16 cellular contexts compared by ENCODE assay signal in the genomic region with DNA sequence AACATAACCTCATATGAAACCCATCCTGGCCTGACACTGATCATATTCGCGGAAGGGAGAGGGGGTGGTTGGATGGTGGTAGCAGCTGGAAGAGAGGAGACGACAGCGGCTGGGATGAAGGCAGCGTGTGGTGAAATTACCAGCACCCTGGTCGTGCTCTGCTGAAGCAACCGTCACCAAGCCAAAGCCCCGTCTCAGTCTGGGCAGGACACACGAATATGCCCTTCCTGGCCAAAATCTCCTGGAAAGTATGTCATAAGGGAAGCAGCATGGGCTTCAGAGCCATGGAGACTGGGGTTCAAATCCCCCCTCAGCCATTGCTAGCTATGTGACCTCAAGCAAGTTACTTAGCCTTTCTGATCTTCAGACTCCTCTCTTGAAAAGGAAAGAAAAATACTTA.
A peak's percentile ranks its signal among the peaks of the same experiment; 100 is the strongest.
DNase-seq lines count a peak whose midpoint lies in the region; ATAC-seq and TF ChIP-seq lines count a peak whose summit lies in the region.
"Had no signal": no experiment of that assay in that cellular context is flagged by ENCODE, and none has a peak within 500 bp of the region (broad histone marks: within the 10 kb centered on the region; RNA-seq: fewer than 3 reads in every experiment).

No MANE protein-coding gene starts in this region.

- peaks cover 45 to 69% (median 63%) of the 10 kb centered on the region in 10 experiments for H3K4me1 ChIP-seq in BLaER1 treated with 17β-estradiol and CSF1 and Interleukin-3, amounts not matched to agents 10 nM and 100 nM
- H3K4me1 ChIP-seq in CD4-positive, alpha-beta memory T cell (ENCODE audit: insufficient read depth, low read length), result peaks cover 64% of the 10 kb centered on the region
- H3K4me1 ChIP-seq in ascending aorta, result no peaks in the 10 kb centered on the region
- no peaks in the 10 kb centered on the region for H3K4me1 ChIP-seq in smooth muscle cell (ENCODE audit: low read depth)
- H3K4me1 ChIP-seq: breast epithelium, neural progenitor cell, transverse colon had no signal

- peak overlapping the region; percentile 78 to 91 (median 85) for H3K4me2 ChIP-seq in BLaER1 treated with 17β-estradiol and CSF1 and Interleukin-3, amounts not matched to agents 10 nM and 100 nM
- H3K4me2 ChIP-seq in SU-DHL-6 (ENCODE audit: low read depth, low read length, poor library complexity, severe bottlenecking) (no peak overlapping the region), smooth muscle cell (no peak overlapping the region)
- H3K4me2 ChIP-seq: neural progenitor cell had no signal

- peak overlapping the region in 3 of 10 experiments; percentile 2 to 37 (median 4); a peak in 2 of 20 replicates for H3K4me3 ChIP-seq in BLaER1 treated with 17β-estradiol and CSF1 and Interleukin-3, amounts not matched to agents 10 nM and 100 nM
- no peak overlapping the region for H3K4me3 ChIP-seq in CD4-positive, alpha-beta memory T cell (ENCODE audit: low read length in 2 of 2)
- no peak overlapping the region for H3K4me3 ChIP-seq in SU-DHL-6 (ENCODE audit: insufficient read depth, low read length, poor library complexity, severe bottlenecking)
- no peak overlapping the region for H3K4me3 ChIP-seq in ascending aorta
- H3K4me3 ChIP-seq in smooth muscle cell, result no peak overlapping the region
- H3K4me3 ChIP-seq: breast epithelium, coronary artery, neural progenitor cell, skin epidermis, stomach, transverse colon had no signal

- H4K20me1 ChIP-seq in BLaER1 treated with 17β-estradiol and CSF1 and Interleukin-3, amounts not matched to agents 10 nM and 100 nM, result no peaks in the 10 kb centered on the region
- H4K20me1 ChIP-seq in SU-DHL-6 (ENCODE audit: low read depth, low read length), result no peaks in the 10 kb centered on the region
- H4K20me1 ChIP-seq in smooth muscle cell (ENCODE audit: low read depth), result no peaks in the 10 kb centered on the region

- POLR2A ChIA-PET in CD4-positive, alpha-beta memory T cell (lab: Charles Lee; ENCODE audit: partially characterized antibody), result no interaction called here

- CTCF ChIA-PET in CD4-positive, alpha-beta memory T cell (lab: Charles Lee; ENCODE audit: partially characterized antibody), result interaction anchor here (0.8 to 2.9 kb wide), 3 partner anchors 23 to 59 kb away, joined by 4 to 16 read pairs (median 5); no protein-coding TSS in a partner anchor

- H3K4me3 Mint-ChIP-seq in CD4-positive, alpha-beta memory T cell, result peak overlapping the region in 6 of 8 donors; percentile 39 to 95 (median 75)
- peak overlapping the region; percentile 76 to 92 (median 84) for H3K4me3 Mint-ChIP-seq in immature natural killer cell
- H3K4me3 Mint-ChIP-seq: HFFc6, neural progenitor cell had no signal

- no peaks in the 10 kb centered on the region for H3K79me2 ChIP-seq in SU-DHL-6 (ENCODE audit: insufficient read depth, low read length)
- no peaks in the 10 kb centered on the region for H3K79me2 ChIP-seq in smooth muscle cell (ENCODE audit: low read depth)

- peak overlapping the region in 8 of 11 experiments; percentile 52 to 71 (median 60); a peak in 14 of 22 replicates for H3K9ac ChIP-seq in BLaER1 treated with 17β-estradiol and CSF1 and Interleukin-3, amounts not matched to agents 10 nM and 100 nM
- H3K9ac ChIP-seq in SU-DHL-6 (ENCODE audit: low read length), result no peak overlapping the region
- no peak overlapping the region for H3K9ac ChIP-seq in smooth muscle cell (ENCODE audit: low read depth)
- H3K9ac ChIP-seq: neural progenitor cell had no signal

- H3K27ac Mint-ChIP-seq in CD4-positive, alpha-beta memory T cell, result peak overlapping the region; percentile 13 to 96 (median 92)
- peak overlapping the region; percentile 91 to 98 (median 94) for H3K27ac Mint-ChIP-seq in immature natural killer cell
- H3K27ac Mint-ChIP-seq: HFFc6, neural progenitor cell had no signal

- no peak for TF ChIP-seq CTCF in SU-DHL-6 (IDR thresholded peaks at IDR 0.05; ENCODE audit: insufficient read depth, low read length, poor library complexity, severe bottlenecking)
- TF ChIP-seq CTCF in ascending aorta (IDR thresholded peaks at IDR 0.05), result no peak
- TF ChIP-seq CTCF in smooth muscle cell (IDR thresholded peaks at IDR 0.05; ENCODE audit: borderline replicate concordance, insufficient read depth, poor library complexity, severe bottlenecking), result no peak

- WGBS in smooth muscle cell (ENCODE audit: low lambda C conversion rate), result 96% methylated on average over 9 of the region's 9 CpGs

- H3K27me3 ChIP-seq in BLaER1 treated with 17β-estradiol and CSF1 and Interleukin-3, amounts not matched to agents 10 nM and 100 nM, result peaks cover 0 to 7% (median 0%) of the 10 kb centered on the region in 11 experiments; a peak in 1 of 22 replicates
- no peaks in the 10 kb centered on the region for H3K27me3 ChIP-seq in CD4-positive, alpha-beta memory T cell (ENCODE audit: insufficient read depth, low read length)
- no peaks in the 10 kb centered on the region for H3K27me3 ChIP-seq in SU-DHL-6 (ENCODE audit: low read length)
- no peaks in the 10 kb centered on the region for H3K27me3 ChIP-seq in ascending aorta
- H3K27me3 ChIP-seq in smooth muscle cell (ENCODE audit: low read depth), result no peaks in the 10 kb centered on the region
- H3K27me3 ChIP-seq: breast epithelium, neural progenitor cell, transverse colon had no signal

- H3K36me3 Mint-ChIP-seq in CD4-positive, alpha-beta memory T cell, result no peaks in the 10 kb centered on the region
- H3K36me3 Mint-ChIP-seq in immature natural killer cell, result peaks cover 0 to 3% (median 0%) of the 10 kb centered on the region in 3 donors
- H3K36me3 Mint-ChIP-seq: neural progenitor cell had no signal

- H2AFZ ChIP-seq in SU-DHL-6 (ENCODE audit: low read depth, low read length, severe bottlenecking), result peak overlapping the region; percentile 86
- H2AFZ ChIP-seq in smooth muscle cell (ENCODE audit: low read depth), result no peak overlapping the region
- H2AFZ ChIP-seq: neural progenitor cell had no signal

- no peaks in the 10 kb centered on the region for H3K9me2 ChIP-seq in SU-DHL-6 (replicated peaks; ENCODE audit: insufficient read depth, low read length)

- DNase-seq in CD4-positive, alpha-beta memory T cell, result no peak
- no peak for DNase-seq in immature natural killer cell
- DNase-seq in ascending aorta (ENCODE audit: low spot score in 2 of 2), result no peak
- no peak for DNase-seq in smooth muscle cell (lab: John Stamatoyannopoulos, UW; ENCODE audit: unreplicated experiment)
- DNase-seq: HFFc6, NCI-H510A, stomach had no signal

- peaks cover 0 to 7% (median 0%) of the 10 kb centered on the region in 8 donors for H3K9me3 Mint-ChIP-seq in CD4-positive, alpha-beta memory T cell
- H3K9me3 Mint-ChIP-seq in immature natural killer cell, result no peaks in the 10 kb centered on the region
- H3K9me3 Mint-ChIP-seq: HFFc6 had no signal

- intact Hi-C loops in CD4-positive, alpha-beta memory T cell (cut with micrococcal nuclease), result loop anchor here (5.0 to 10.0 kb wide), 3 partner anchors 60 to 515 kb away; a partner anchor contains a TSS
- intact Hi-C loops in ascending aorta (cut with DNase I), result no loop called here

- peak overlapping the region in 10 of 11 experiments; percentile 14 to 85 (median 79); a peak in 19 of 22 replicates for H3K27ac ChIP-seq in BLaER1 treated with 17β-estradiol and CSF1 and Interleukin-3, amounts not matched to agents 10 nM and 100 nM
- no peak overlapping the region for H3K27ac ChIP-seq in CD4-positive, alpha-beta memory T cell (ENCODE audit: low read depth, low read length)
- H3K27ac ChIP-seq in SU-DHL-6 (ENCODE audit: low read depth, low read length) (no peak overlapping the region), ascending aorta (no peak overlapping the region), smooth muscle cell (ENCODE audit: low read depth) (no peak overlapping the region)
- H3K27ac ChIP-seq: breast epithelium, coronary artery, neural progenitor cell, stomach, transverse colon had no signal

- H3K4me1 Mint-ChIP-seq in CD4-positive, alpha-beta memory T cell, result peaks cover 48 to 76% (median 58%) of the 10 kb centered on the region in 4 donors
- H3K4me1 Mint-ChIP-seq in immature natural killer cell, result peaks cover 64 to 69% of the 10 kb centered on the region in 2 donors

- H3K27me3 Mint-ChIP-seq in CD4-positive, alpha-beta memory T cell, result no peaks in the 10 kb centered on the region
- H3K27me3 Mint-ChIP-seq in immature natural killer cell (ENCODE audit: low read depth in 3 of 3), result peaks cover 7 to 24% (median 19%) of the 10 kb centered on the region in 3 donors

- no peaks in the 10 kb centered on the region for H3K36me3 ChIP-seq in BLaER1 treated with 17β-estradiol and CSF1 and Interleukin-3, amounts not matched to agents 10 nM and 100 nM
- no peaks in the 10 kb centered on the region for H3K36me3 ChIP-seq in CD4-positive, alpha-beta memory T cell (ENCODE audit: insufficient read depth, low read length)
- H3K36me3 ChIP-seq in SU-DHL-6 (ENCODE audit: low read length) (no peaks in the 10 kb centered on the region), ascending aorta (no peaks in the 10 kb centered on the region), smooth muscle cell (ENCODE audit: low read depth) (no peaks in the 10 kb centered on the region)
- H3K36me3 ChIP-seq: breast epithelium, neural progenitor cell, stomach, transverse colon had no signal

- no peaks in the 10 kb centered on the region for H3F3A ChIP-seq in SU-DHL-6 (ENCODE audit: insufficient read depth)
- no peaks in the 10 kb centered on the region for H3F3A ChIP-seq in smooth muscle cell (ENCODE audit: low read depth)

- H3K9me3 ChIP-seq in BLaER1 treated with 17β-estradiol and CSF1 and Interleukin-3, amounts not matched to agents 10 nM and 100 nM (replicated peaks in 1 of 11), result peaks cover 0 to 3% (median 0%) of the 10 kb centered on the region in 11 experiments; a peak in 1 of 22 replicates
- no peaks in the 10 kb centered on the region for H3K9me3 ChIP-seq in CD4-positive, alpha-beta memory T cell (ENCODE audit: control insufficient read depth in 1 of 2, low read length in 2 of 2)
- H3K9me3 ChIP-seq in SU-DHL-6 (ENCODE audit: insufficient read depth, low read length), result no peaks in the 10 kb centered on the region
- H3K9me3 ChIP-seq in ascending aorta, result no peaks in the 10 kb centered on the region
- no peaks in the 10 kb centered on the region for H3K9me3 ChIP-seq in smooth muscle cell (replicated peaks; ENCODE audit: low read depth)
- H3K9me3 ChIP-seq: breast epithelium, stomach, transverse colon had no signal

- ATAC-seq in HG03095 (IDR thresholded peaks at IDR 0.05; ENCODE audit: unreplicated experiment), result no peak
- ATAC-seq: SK-N-SH treated with all-trans-retinoic acid at 6 μM for 48 hours had no signal

Comparison
In these comparisons a context has a peak if more than half of its experiments do, and no peak if none do; other contexts are left out.
1. H3K27ac ChIP-seq: peak in BLaER1 treated with 17β-estradiol and CSF1 and Interleukin-3, amounts not matched to agents 10 nM and 100 nM (10 of 11); none in CD4-positive, alpha-beta memory T cell (single experiment), SU-DHL-6 (single experiment), ascending aorta (0 of 2) and smooth muscle cell (single experiment).
2. H3K4me2 ChIP-seq: peak in BLaER1 treated with 17β-estradiol and CSF1 and Interleukin-3, amounts not matched to agents 10 nM and 100 nM (11 of 11); none in SU-DHL-6 (single experiment) and smooth muscle cell (single experiment).
3. H3K9ac ChIP-seq: peak in BLaER1 treated with 17β-estradiol and CSF1 and Interleukin-3, amounts not matched to agents 10 nM and 100 nM (8 of 11); none in SU-DHL-6 (single experiment) and smooth muscle cell (single experiment).